In genomic region chr11:101862410-101863233, GRCh38 we compare ENCODE assay signal across 8 cellular contexts. TPM values are rescaled to one million over a fixed set of nuclear protein-coding genes. Genes with fewer than 3 reads are reported as not detected.
DNase-seq lines count a peak whose midpoint lies in the region; TF ChIP-seq lines count a peak whose summit lies in the region.

No MANE protein-coding gene starts in this region.

- peaks cover 4% of the 10 kb centered on the region for H3K4me1 ChIP-seq in ovary (ENCODE audit: insufficient read depth)
- H3K4me1 ChIP-seq in suprapubic skin = peaks cover 7% of the 10 kb centered on the region

- H3K27ac ChIP-seq in epithelial cell of prostate = peak overlapping the region; percentile 45
- H3K27ac ChIP-seq in ovary = peak overlapping the region in 1 of 2 donors; percentile 4
- H3K27ac ChIP-seq in suprapubic skin = no peak overlapping the region

- no peaks in the 10 kb centered on the region for H3K27me3 ChIP-seq in ovary
- no peaks in the 10 kb centered on the region for H3K27me3 ChIP-seq in suprapubic skin

- DNase-seq in GM03348 (ENCODE audit: low spot score) (peak; percentile 69), NCI-H510A (lab: John Stamatoyannopoulos, UW) (peak; percentile 10), epithelial cell of prostate (ENCODE audit: low read depth, low spot score) (no peak), ovary (peak in 3 of 5 donors; percentile 12 to 36 (median 26)), T-helper 2 cell (no peak), germinal center (ENCODE audit: low spot score) (no peak), suprapubic skin (ENCODE audit: low spot score in 2 of 2) (no peak)
- no peak for DNase-seq in effector CD4-positive, alpha-beta T cell

- H3K9me3 ChIP-seq in ovary = no peaks in the 10 kb centered on the region
- no peaks in the 10 kb centered on the region for H3K9me3 ChIP-seq in suprapubic skin

- H3K4me3 ChIP-seq in ovary = no peak overlapping the region
- H3K4me3 ChIP-seq in suprapubic skin = no peak overlapping the region

- H3K36me3 ChIP-seq in ovary (no peaks in the 10 kb centered on the region), suprapubic skin (no peaks in the 10 kb centered on the region)

- intact Hi-C loops in ovary (cut with DNase I) = loop anchor here in 3 of 4 donors (5.0 to 10.0 kb wide), 3 partner anchors 112 to 150 kb away; no protein-coding TSS in a partner anchor

- TF ChIP-seq POLR2A in ovary (IDR thresholded peaks at IDR 0.05) (no peak), suprapubic skin (IDR thresholded peaks at IDR 0.05) (no peak)

- 28 to 34% (median 31%) methylated on average over 5 of the region's 5 CpGs for WGBS in ovary, 3 donors
- WGBS in suprapubic skin = 71% methylated on average over 5 of the region's 5 CpGs

- no peak for TF ChIP-seq CTCF in ovary (IDR thresholded peaks at IDR 0.05)
- peak in 1 of 2 donors; percentile 20 for TF ChIP-seq CTCF in suprapubic skin (IDR thresholded peaks at IDR 0.05)

- TF ChIP-seq EP300 in ovary (IDR thresholded peaks at IDR 0.05) (no peak), suprapubic skin (IDR thresholded peaks at IDR 0.05) (no peak)

RNA-seq across cellular contexts. Expression of gene CEP126, which starts 52.2 kb away (rescaled TPM):
- 10 to 100 TPM in 2 of 7 donors, 1 to 10 TPM in 5; 8.8 to 10.8 (median 9.5) TPM for total RNA-seq in ovary
- polyA plus RNA-seq in ovary = 1 to 10 TPM; 5.9 to 7.2 TPM
- 10 to 100 TPM in 1 of 4 donors, 1 to 10 TPM in 3; 2.4 to 10.2 (median 4.6) TPM for total RNA-seq in suprapubic skin

RNA-seq across cellular contexts. Expression of gene ANGPTL5, which starts 53.7 kb away (rescaled TPM):
- total RNA-seq in ovary (10 to 100 TPM in 5 of 7 donors, 1 to 10 TPM in 2; 2.8 to 21.7 (median 16.8) TPM), suprapubic skin (1 to 10 TPM in 1 of 4 donors, under 1 TPM in 2, not detected in 1; 0.73 to 2.3 (median 0.76) TPM)
- 10 to 100 TPM in 1 of 2 donors, 1 to 10 TPM in 1; 5.0 to 41.0 TPM for polyA plus RNA-seq in ovary

Comparison
In these comparisons a context has a peak if more than half of its experiments do, and no peak if none do; other contexts are left out.
1. DNase-seq: peak in GM03348 (single experiment), NCI-H510A (single experiment) and ovary (3 of 5); none in epithelial cell of prostate (single experiment), effector CD4-positive, alpha-beta T cell (single experiment), T-helper 2 cell (0 of 5), germinal center (single experiment) and suprapubic skin (0 of 2).